In the genomic region with DNA sequence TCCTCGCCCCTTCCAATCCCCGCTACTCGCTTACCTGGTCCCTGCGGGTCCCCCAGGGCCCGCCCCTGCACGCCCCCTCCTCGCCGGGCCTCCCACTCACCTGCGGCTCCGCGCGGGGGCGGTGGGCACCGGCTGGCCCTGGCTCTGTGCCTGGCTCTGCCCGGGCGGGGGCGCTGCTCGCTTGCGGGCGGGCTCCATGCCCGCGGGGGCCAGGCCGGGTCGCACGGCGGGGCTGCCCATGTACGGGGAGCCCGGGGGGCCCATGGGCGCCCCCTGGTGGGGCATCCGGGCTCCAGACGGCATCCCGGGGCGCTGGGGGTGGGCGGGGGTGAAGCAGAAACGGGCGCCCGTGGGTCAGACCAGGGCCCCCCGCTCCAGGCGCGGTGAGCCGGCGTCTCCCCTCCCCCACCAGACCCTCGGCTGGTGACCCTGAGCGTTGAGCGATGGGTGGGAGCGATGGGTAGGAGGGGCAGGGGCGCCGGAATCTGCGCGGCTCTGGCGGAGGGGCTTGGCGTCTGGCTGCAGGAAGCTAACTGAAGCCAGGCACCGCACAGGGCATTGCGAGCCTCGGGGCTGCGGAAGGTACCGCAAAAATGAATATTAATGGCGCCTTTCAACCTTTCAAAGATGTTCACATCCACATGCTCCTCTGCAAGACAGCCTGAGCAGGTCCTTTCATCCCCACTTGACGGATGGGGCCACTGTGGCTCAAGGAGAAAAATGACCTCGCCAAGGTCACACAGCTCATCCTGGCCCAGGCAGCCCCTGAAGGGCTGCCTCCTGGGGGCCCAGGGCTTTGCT, we compare ENCODE assay signal across 9 cellular contexts. TPM values are rescaled to one million over a fixed set of nuclear protein-coding genes. Genes with fewer than 3 reads are reported as not detected.
DNase-seq lines count a peak whose midpoint lies in the region; ATAC-seq and TF ChIP-seq lines count a peak whose summit lies in the region.
"Had no signal": no experiment of that assay in that cellular context is flagged by ENCODE, and none has a peak within 500 bp of the region (broad histone marks: within the 10 kb centered on the region; RNA-seq: fewer than 3 reads in every experiment).

No MANE protein-coding gene starts in this region.

- peaks cover 7% of the 10 kb centered on the region for H3K36me3 Mint-ChIP-seq in stimulated activated effector memory CD8-positive, alpha-beta T cell treated with anti-CD3 and anti-CD28 coated beads, Interleukin-12 subunit alpha, Interleukin-12 subunit beta, amount 100 ng/mL, for 72 hours

- no peak overlapping the region for H3K4me3 ChIP-seq in DND-41 (ENCODE audit: low read depth in 1 of 2, low read length in 2 of 2)
- peak overlapping the region; percentile 28 for H3K4me3 ChIP-seq in WERI-Rb-1 (ENCODE audit: low read depth, low read length)
- peak overlapping the region in 1 of 3 donors; percentile 23 for H3K4me3 ChIP-seq in liver (ENCODE audit: low read depth in 1 of 3, low read length in 3 of 3)
- H3K4me3 ChIP-seq: SJSA1 had no signal

- H3K27ac Mint-ChIP-seq in stimulated activated effector memory CD8-positive, alpha-beta T cell treated with anti-CD3 and anti-CD28 coated beads, Interleukin-12 subunit alpha, Interleukin-12 subunit beta, amount 100 ng/mL, for 72 hours, result no peak overlapping the region

- H3K36me3 ChIP-seq in DND-41 (ENCODE audit: insufficient read depth, low read length) (no peaks in the 10 kb centered on the region), WERI-Rb-1 (no peaks in the 10 kb centered on the region), liver (ENCODE audit: control insufficient read depth in 4 of 4, insufficient read depth in 3 of 4, low read depth in 1 of 4, low read length in 3 of 4) (no peaks in the 10 kb centered on the region)

- peaks cover 61% of the 10 kb centered on the region for H3K4me1 Mint-ChIP-seq in stimulated activated effector memory CD8-positive, alpha-beta T cell treated with anti-CD3 and anti-CD28 coated beads, Interleukin-12 subunit alpha, Interleukin-12 subunit beta, amount 100 ng/mL, for 72 hours

- H3K9ac ChIP-seq in DND-41 (ENCODE audit: low read depth, low read length), result no peak overlapping the region
- no peak overlapping the region for H3K9ac ChIP-seq in liver (ENCODE audit: low read depth in 1 of 2, low read length in 2 of 2)

- no peak overlapping the region for H2AFZ ChIP-seq in DND-41 (ENCODE audit: low read depth, low read length)

- TF ChIP-seq RAD21 in liver (IDR thresholded peaks at IDR 0.05), result no peak

- peak overlapping the region; percentile 83 for H3K4me3 Mint-ChIP-seq in stimulated activated effector memory CD8-positive, alpha-beta T cell treated with anti-CD3 and anti-CD28 coated beads, Interleukin-12 subunit alpha, Interleukin-12 subunit beta, amount 100 ng/mL, for 72 hours

- peaks cover 26% of the 10 kb centered on the region for H4K20me1 ChIP-seq in DND-41 (ENCODE audit: insufficient read depth, low read length)

- no peaks in the 10 kb centered on the region for H3K79me2 ChIP-seq in DND-41 (ENCODE audit: insufficient read depth, low read length)

- H3K4me1 ChIP-seq in DND-41 (ENCODE audit: insufficient read depth, low read length) (peaks cover 56% of the 10 kb centered on the region), liver (ENCODE audit: control insufficient read depth in 4 of 4, insufficient read depth in 4 of 4, low read length in 3 of 4) (peaks cover 8 to 29% (median 17%) of the 10 kb centered on the region in 4 donors)

- no peak overlapping the region for H3K27ac ChIP-seq in DND-41 (ENCODE audit: low read length)
- H3K27ac ChIP-seq in WERI-Rb-1, result no peak overlapping the region
- H3K27ac ChIP-seq in liver (ENCODE audit: low read depth in 1 of 2, low read length in 2 of 2), result no peak overlapping the region
- H3K27ac ChIP-seq: SJSA1 had no signal

- peak overlapping the region; percentile 31 for H3K4me2 ChIP-seq in DND-41 (ENCODE audit: insufficient read depth, low read length)

- no peaks in the 10 kb centered on the region for H3K9me3 Mint-ChIP-seq in stimulated activated effector memory CD8-positive, alpha-beta T cell treated with anti-CD3 and anti-CD28 coated beads, Interleukin-12 subunit alpha, Interleukin-12 subunit beta, amount 100 ng/mL, for 72 hours

- 5% methylated on average over 60 of the region's 60 CpGs for WGBS in liver

- DNase-seq in DND-41, result peak; percentile 57
- peak; percentile 67 for DNase-seq in WERI-Rb-1
- DNase-seq in central memory CD4-positive, alpha-beta T cell, result peak; percentile 62
- DNase-seq in stimulated activated effector memory CD8-positive, alpha-beta T cell treated with anti-CD3 and anti-CD28 coated beads, Interleukin-12 subunit alpha, Interleukin-12 subunit beta, amount 100 ng/mL, for 72 hours (ENCODE audit: low spot score in 2 of 2), result peak; percentile 62 to 80
- DNase-seq in NCI-H446 (lab: John Stamatoyannopoulos, UW), result no peak

- H3K27me3 ChIP-seq in DND-41 (ENCODE audit: insufficient read depth, low read length, poor library complexity), result peaks cover 62% of the 10 kb centered on the region
- H3K27me3 ChIP-seq in WERI-Rb-1 (ENCODE audit: insufficient read depth, low read depth, severe bottlenecking), result peaks cover 3% of the 10 kb centered on the region
- peaks cover 0 to 4% (median 0%) of the 10 kb centered on the region in 4 donors for H3K27me3 ChIP-seq in liver (ENCODE audit: control insufficient read depth in 4 of 4, insufficient read depth in 4 of 4, low read length in 3 of 4)
- H3K27me3 ChIP-seq: SJSA1 had no signal

- peak; percentile 52 for TF ChIP-seq CTCF in DND-41 (IDR thresholded peaks at IDR 0.05; ENCODE audit: borderline replicate concordance, extremely low read depth, low read length, poor library complexity, severe bottlenecking)
- TF ChIP-seq CTCF in WERI-Rb-1 (IDR thresholded peaks at IDR 0.05; ENCODE audit: low read depth, low read length), result peak; percentile 62
- peak; percentile 21 for TF ChIP-seq CTCF in liver (IDR thresholded peaks at IDR 0.05; ENCODE audit: low read depth, low read length, missing input control)

- ATAC-seq in DND-41 (ENCODE audit: insufficient read depth, low read depth) (peak; percentile 50), HG02981 (IDR thresholded peaks at IDR 0.05; ENCODE audit: unreplicated experiment) (peak; percentile 38), HG02623 (IDR thresholded peaks at IDR 0.05; ENCODE audit: unreplicated experiment) (no peak)
- peak; percentile 71 for ATAC-seq in stimulated activated effector memory CD8-positive, alpha-beta T cell treated with anti-CD3 and anti-CD28 coated beads, Interleukin-12 subunit alpha, Interleukin-12 subunit beta, amount 100 ng/mL, for 72 hours

- H3K9me3 ChIP-seq in DND-41 (ENCODE audit: insufficient read depth, low read length, severe bottlenecking) (no peaks in the 10 kb centered on the region), WERI-Rb-1 (ENCODE audit: severe bottlenecking) (no peaks in the 10 kb centered on the region), liver (ENCODE audit: control insufficient read depth in 4 of 4, low read length in 3 of 4) (no peaks in the 10 kb centered on the region)
- H3K9me3 ChIP-seq: SJSA1 had no signal

TF ChIP-seq in liver, 16 proteins besides CTCF, POLR2A, EP300 and RAD21:
- no peak for TF ChIP-seq FOXA1 (IDR thresholded peaks at IDR 0.05)
- no peak for TF ChIP-seq RXRA (IDR thresholded peaks at IDR 0.05)
- no peak for TF ChIP-seq GABPA (IDR thresholded peaks at IDR 0.05 in 1 of 2, conservative IDR thresholded peaks at IDR 0.05 in 1 of 2)
- TF ChIP-seq FOXA2 (IDR thresholded peaks at IDR 0.05), result no peak
- no peak for TF ChIP-seq EGR1 (IDR thresholded peaks at IDR 0.05; ENCODE audit: low read depth in 2 of 2)
- no peak for TF ChIP-seq TAF1 (conservative IDR thresholded peaks at IDR 0.05)
- no peak for TF ChIP-seq NR2F2 (IDR thresholded peaks at IDR 0.05)

RNA-seq across cellular contexts. Expression of gene SMARCD3, which starts 2.9 kb away (rescaled TPM):
- 1 to 10 TPM; 2.1 to 5.6 TPM for total RNA-seq in liver
- polyA plus RNA-seq in liver, result 1 to 10 TPM; 1.8 to 2.2 TPM

RNA-seq across cellular contexts. Expression of gene CHPF2, which starts 13.3 kb away (rescaled TPM):
- total RNA-seq in liver, result 10 to 100 TPM; 16.7 to 19.7 TPM
- 10 to 100 TPM in 1 of 2 donors, 1 to 10 TPM in 1; 4.1 to 19.5 TPM for polyA plus RNA-seq in liver

RNA-seq across cellular contexts. Expression of gene ABCF2, which starts 18.6 kb away (rescaled TPM):
- 10 to 100 TPM; 11.2 to 15.6 TPM for total RNA-seq in liver
- 1 to 10 TPM; 6.3 to 9.9 TPM for polyA plus RNA-seq in liver

RNA-seq across cellular contexts. Expression of gene H2BK1, which starts 35.3 kb away (rescaled TPM):
- total RNA-seq in liver, result not detected
- polyA plus RNA-seq in liver, result not detected
- total RNA-seq: SJSA1 had no signal

RNA-seq across cellular contexts. Expression of gene ASB10, which starts 58.5 kb away (rescaled TPM):
- not detected for total RNA-seq in liver
- not detected for polyA plus RNA-seq in liver
- total RNA-seq: SJSA1 had no signal

Comparison
In these comparisons a context has a peak if more than half of its experiments do, and no peak if none do; other contexts are left out.
1. DNase-seq: peak in DND-41 (single experiment), WERI-Rb-1 (single experiment), central memory CD4-positive, alpha-beta T cell (single experiment) and stimulated activated effector memory CD8-positive, alpha-beta T cell treated with anti-CD3 and anti-CD28 coated beads, Interleukin-12 subunit alpha, Interleukin-12 subunit beta, amount 100 ng/mL, for 72 hours (2 of 2); none in NCI-H446 (0 of 2).
2. Peak in every context shown above with its lines, with median percentiles within 50 percentile points of each other: CTCF ChIP-seq.